15 cellular contexts compared by ENCODE assay signal in the genomic region with DNA sequence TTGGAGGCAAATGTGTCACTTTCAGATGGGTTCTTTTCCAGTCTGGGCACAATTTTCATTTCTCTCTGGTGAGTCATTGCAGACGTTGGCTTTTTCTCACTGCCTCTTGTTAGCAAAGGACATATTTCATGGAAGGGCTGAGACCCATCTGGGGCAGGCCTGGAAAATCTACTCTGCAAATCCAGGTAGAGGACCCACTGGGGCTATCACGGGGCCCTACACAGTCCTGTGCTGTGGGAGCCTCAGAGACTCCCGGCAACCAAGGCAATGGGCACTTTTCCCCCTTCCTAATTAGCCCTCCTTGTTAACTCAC. TPM values are rescaled to one million over a fixed set of nuclear protein-coding genes. Genes with fewer than 3 reads are reported as not detected.
DNase-seq lines count a peak whose midpoint lies in the region; ATAC-seq, FAIRE-seq and TF ChIP-seq lines count a peak whose summit lies in the region.
"Had no signal": no experiment of that assay in that cellular context is flagged by ENCODE, and none has a peak within 500 bp of the region (broad histone marks: within the 10 kb centered on the region; RNA-seq: fewer than 3 reads in every experiment).

No MANE protein-coding gene starts in this region.

- H3K27me3 Mint-ChIP-seq in MCF 10A (ENCODE audit: insufficient read depth, unreplicated experiment): no peaks in the 10 kb centered on the region
- H3K27me3 Mint-ChIP-seq in CD8-positive, alpha-beta T cell (ENCODE audit: low read depth): no peaks in the 10 kb centered on the region

- no TSS peak for BruUV-seq in MCF 10A (replicated peaks; lab: Mats Ljungman, UMichigan)

- no peak overlapping the region for H3K4me3 Mint-ChIP-seq in MCF 10A (ENCODE audit: unreplicated experiment)
- no peak overlapping the region for H3K4me3 Mint-ChIP-seq in stimulated activated effector memory CD8-positive, alpha-beta T cell treated with anti-CD3 and anti-CD28 coated beads, Interleukin-12 subunit alpha, Interleukin-12 subunit beta, amount 100 ng/mL, for 72 hours
- H3K4me3 Mint-ChIP-seq in CD8-positive, alpha-beta T cell: no peak overlapping the region
- H3K4me3 Mint-ChIP-seq: nephron had no signal

- H3K9me3 ChIP-seq in breast epithelium (no peaks in the 10 kb centered on the region), left lung (no peaks in the 10 kb centered on the region)
- H3K9me3 ChIP-seq in CD8-positive, alpha-beta T cell (ENCODE audit: low read length): no peaks in the 10 kb centered on the region

- TF ChIP-seq POLR2A in breast epithelium (IDR thresholded peaks at IDR 0.05): no peak

- H3K27ac ChIP-seq in breast epithelium (no peak overlapping the region), left lung (no peak overlapping the region)
- no peak overlapping the region for H3K27ac ChIP-seq in CD8-positive, alpha-beta T cell (ENCODE audit: low read depth, low read length)
- H3K27ac ChIP-seq: 22Rv1, SK-N-MC had no signal

- H3K27me3 ChIP-seq in breast epithelium (no peaks in the 10 kb centered on the region), bronchial epithelial cell (ENCODE audit: control insufficient read depth, insufficient read depth, low read length) (no peaks in the 10 kb centered on the region), left lung (no peaks in the 10 kb centered on the region)
- no peaks in the 10 kb centered on the region for H3K27me3 ChIP-seq in CD8-positive, alpha-beta T cell (ENCODE audit: insufficient read depth, low read length)

- H3K4me1 ChIP-seq in breast epithelium: no peaks in the 10 kb centered on the region
- H3K4me1 ChIP-seq in left lung: peaks cover 0 to 30% of the 10 kb centered on the region in 2 donors
- no peaks in the 10 kb centered on the region for H3K4me1 ChIP-seq in CD8-positive, alpha-beta T cell (ENCODE audit: insufficient read depth, low read length)

- peak; percentile 54 for DNase-seq in MCF 10A (ENCODE audit: unreplicated experiment)
- DNase-seq in breast epithelium (ENCODE audit: low spot score in 2 of 2): no peak
- peak; percentile 64 for DNase-seq in bronchial epithelial cell (ENCODE audit: low read depth)
- no peak for DNase-seq in left lung
- DNase-seq in activated CD4-positive, alpha-beta T cell treated with anti-CD3 and anti-CD28 coated beads, Interleukin-2, amount 50 U/mL, for 1 hour: no peak
- DNase-seq in HK-2 (ENCODE audit: unreplicated experiment): no peak
- DNase-seq in stimulated activated effector memory CD8-positive, alpha-beta T cell treated with anti-CD3 and anti-CD28 coated beads, Interleukin-12 subunit alpha, Interleukin-12 subunit beta, amount 100 ng/mL, for 72 hours (ENCODE audit: low spot score in 2 of 2): no peak
- DNase-seq in CD8-positive, alpha-beta T cell: no peak
- DNase-seq: Calu3, KBM-7, NCI-H526 treated with DMSO at 0.1 percent for 48 hours had no signal

- FAIRE-seq in bronchial epithelial cell (lab: Jason Lieb, UNC): no peak

- peaks cover 52% of the 10 kb centered on the region for H3K36me3 Mint-ChIP-seq in MCF 10A (ENCODE audit: insufficient read depth, unreplicated experiment)
- no peaks in the 10 kb centered on the region for H3K36me3 Mint-ChIP-seq in stimulated activated effector memory CD8-positive, alpha-beta T cell treated with anti-CD3 and anti-CD28 coated beads, Interleukin-12 subunit alpha, Interleukin-12 subunit beta, amount 100 ng/mL, for 72 hours
- no peaks in the 10 kb centered on the region for H3K36me3 Mint-ChIP-seq in CD8-positive, alpha-beta T cell
- H3K36me3 Mint-ChIP-seq: activated naive CD4-positive, alpha-beta T cell treated with anti-CD3 and anti-CD28 coated beads, Interleukin-2, amount 50 U/mL, for 72 hours had no signal

- intact Hi-C loops in MCF 10A (cut with micrococcal nuclease): no loop called here
- intact Hi-C loops in breast epithelium (cut with DNase I; ENCODE audit: low total_unique reads): no loop called here
- intact Hi-C loops in left lung (cut with DNase I): no loop called here
- intact Hi-C loops in CD8-positive, alpha-beta T cell (cut with DNase I, micrococcal nuclease): no loop called here

- POLR2A ChIA-PET in MCF 10A (lab: Yijun Ruan, JAX): interaction anchor here (0.9 to 2.9 kb wide), 4 partner anchors 11 to 76 kb away, joined by 3 to 11 read pairs (median 6); a partner anchor contains a TSS
- POLR2A ChIA-PET in CD8-positive, alpha-beta T cell (lab: Charles Lee): no interaction called here

- peak; percentile 36 for ATAC-seq in left lung
- ATAC-seq in stimulated activated effector memory CD8-positive, alpha-beta T cell treated with anti-CD3 and anti-CD28 coated beads, Interleukin-12 subunit alpha, Interleukin-12 subunit beta, amount 100 ng/mL, for 72 hours: no peak
- no peak for ATAC-seq in CD8-positive, alpha-beta T cell

- H3K27ac Mint-ChIP-seq in MCF 10A (ENCODE audit: low read depth, unreplicated experiment): peak overlapping the region; percentile 13
- H3K27ac Mint-ChIP-seq in stimulated activated effector memory CD8-positive, alpha-beta T cell treated with anti-CD3 and anti-CD28 coated beads, Interleukin-12 subunit alpha, Interleukin-12 subunit beta, amount 100 ng/mL, for 72 hours: no peak overlapping the region
- H3K27ac Mint-ChIP-seq in CD8-positive, alpha-beta T cell: no peak overlapping the region
- H3K27ac Mint-ChIP-seq: activated naive CD4-positive, alpha-beta T cell treated with anti-CD3 and anti-CD28 coated beads, Interleukin-2, amount 50 U/mL, for 72 hours; nephron had no signal

- H3K4me3 ChIP-seq in breast epithelium (no peak overlapping the region), bronchial epithelial cell (ENCODE audit: low read depth, low read length) (no peak overlapping the region), left lung (no peak overlapping the region)
- no peak overlapping the region for H3K4me3 ChIP-seq in CD8-positive, alpha-beta T cell (ENCODE audit: low read depth, low read length)
- H3K4me3 ChIP-seq: SK-N-MC had no signal

- no peaks in the 10 kb centered on the region for H3K9me3 Mint-ChIP-seq in MCF 10A (ENCODE audit: unreplicated experiment)
- H3K9me3 Mint-ChIP-seq in stimulated activated effector memory CD8-positive, alpha-beta T cell treated with anti-CD3 and anti-CD28 coated beads, Interleukin-12 subunit alpha, Interleukin-12 subunit beta, amount 100 ng/mL, for 72 hours: no peaks in the 10 kb centered on the region
- no peaks in the 10 kb centered on the region for H3K9me3 Mint-ChIP-seq in CD8-positive, alpha-beta T cell
- H3K9me3 Mint-ChIP-seq: activated naive CD4-positive, alpha-beta T cell treated with anti-CD3 and anti-CD28 coated beads, Interleukin-2, amount 50 U/mL, for 72 hours; nephron had no signal

- TF ChIP-seq CTCF in MCF 10A (IDR thresholded peaks at IDR 0.05; ENCODE audit: unreplicated experiment) (no peak), breast epithelium (IDR thresholded peaks at IDR 0.05) (no peak), bronchial epithelial cell (IDR thresholded peaks at IDR 0.05; ENCODE audit: insufficient read depth, low read length, severe bottlenecking) (no peak), left lung (IDR thresholded peaks at IDR 0.05) (no peak)
- TF ChIP-seq CTCF in CD8-positive, alpha-beta T cell (IDR thresholded peaks at IDR 0.05): no peak

- H3K36me3 ChIP-seq in breast epithelium (no peaks in the 10 kb centered on the region), bronchial epithelial cell (ENCODE audit: control insufficient read depth, insufficient read depth, low read length) (no peaks in the 10 kb centered on the region), left lung (peaks cover 0 to 36% of the 10 kb centered on the region in 2 donors)
- no peaks in the 10 kb centered on the region for H3K36me3 ChIP-seq in CD8-positive, alpha-beta T cell (ENCODE audit: insufficient read depth, low read length)

- peaks cover 37% of the 10 kb centered on the region for H3K4me1 Mint-ChIP-seq in MCF 10A (ENCODE audit: insufficient read depth, unreplicated experiment)
- no peaks in the 10 kb centered on the region for H3K4me1 Mint-ChIP-seq in stimulated activated effector memory CD8-positive, alpha-beta T cell treated with anti-CD3 and anti-CD28 coated beads, Interleukin-12 subunit alpha, Interleukin-12 subunit beta, amount 100 ng/mL, for 72 hours
- H3K4me1 Mint-ChIP-seq in CD8-positive, alpha-beta T cell (ENCODE audit: low read depth): no peaks in the 10 kb centered on the region

- CTCF ChIA-PET in MCF 10A (lab: Yijun Ruan, JAX): interaction anchor here (3.2 kb wide), 1 partner anchor 152 kb away, joined by 25 read pairs; no protein-coding TSS in a partner anchor
- CTCF ChIA-PET in CD8-positive, alpha-beta T cell (lab: Charles Lee): no interaction called here

RNA-seq across cellular contexts. Expression of a gene that starts 58.0 kb away (rescaled TPM):
- total RNA-seq in MCF 10A (2022) (11.0 and 14.8 TPM in 2 replicates), breast epithelium (1 to 10 TPM; 3.8 to 4.2 (median 3.9) TPM), bronchial epithelial cell (2.6 and 3.7 TPM in 2 replicates), left lung (1 to 10 TPM; 5.9 to 6.6 TPM)
- not detected for total RNA-seq in CD8-positive, alpha-beta T cell

RNA-seq across cellular contexts. Expression of a gene that starts 59.9 kb away (rescaled TPM):
- total RNA-seq in MCF 10A (2022) (52.3 and 54.0 TPM in 2 replicates), breast epithelium (10 to 100 TPM; 64.9 to 81.9 (median 75.5) TPM), bronchial epithelial cell (53.4 and 54.5 TPM in 2 replicates), left lung (10 to 100 TPM; 41.9 to 73.3 TPM)
- 10 to 100 TPM; 21.3 to 23.8 TPM for total RNA-seq in CD8-positive, alpha-beta T cell

Comparison
In these comparisons a context has a peak if more than half of its experiments do, and no peak if none do; other contexts are left out.
1. DNase-seq: peak in MCF 10A (single experiment) and bronchial epithelial cell (single experiment); none in breast epithelium (0 of 2), left lung (0 of 2), activated CD4-positive, alpha-beta T cell treated with anti-CD3 and anti-CD28 coated beads, Interleukin-2, amount 50 U/mL, for 1 hour (single experiment), HK-2 (single experiment), stimulated activated effector memory CD8-positive, alpha-beta T cell treated with anti-CD3 and anti-CD28 coated beads, Interleukin-12 subunit alpha, Interleukin-12 subunit beta, amount 100 ng/mL, for 72 hours (0 of 2) and CD8-positive, alpha-beta T cell (0 of 7).